In the genomic region with DNA sequence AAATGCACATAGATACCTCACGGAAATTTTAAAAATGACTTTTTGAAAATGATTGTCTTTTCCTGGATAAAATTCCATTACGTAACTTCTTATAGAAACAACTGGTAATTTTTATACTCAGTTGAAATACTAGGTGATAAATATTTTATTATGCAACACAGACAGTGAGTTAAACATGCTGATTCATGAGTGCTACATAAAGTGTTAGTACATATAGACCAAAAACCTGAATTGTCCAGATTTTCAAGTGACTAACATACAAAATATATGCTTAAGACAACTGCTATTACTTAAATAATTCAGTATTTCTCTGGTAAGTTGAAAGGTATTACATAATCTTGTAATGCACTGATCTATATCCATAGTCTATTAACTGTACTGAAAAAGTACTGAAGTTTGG, we compare ENCODE assay signal across 23 cellular contexts. TPM values are rescaled to one million over a fixed set of nuclear protein-coding genes. Genes with fewer than 3 reads are reported as not detected.
"Had no signal": no experiment of that assay in that cellular context is flagged by ENCODE, and none has a peak within 500 bp of the region (broad histone marks: within the 10 kb centered on the region; RNA-seq: fewer than 3 reads in every experiment).

No MANE protein-coding gene starts in this region.

- H3K4me1 Mint-ChIP-seq: naive thymus-derived CD4-positive, alpha-beta T cell; nephron; neural progenitor cell; stimulated activated effector memory CD8-positive, alpha-beta T cell treated with anti-CD3 and anti-CD28 coated beads, Interleukin-12 subunit alpha, Interleukin-12 subunit beta, amount 100 ng/mL, for 72 hours had no signal

- H3K27me3 ChIP-seq: right lobe of liver, tibial nerve, upper lobe of left lung had no signal

- H3K4me3 ChIP-seq: neural progenitor cell, right lobe of liver, thoracic aorta, tibial nerve, upper lobe of left lung had no signal

- H3K4me2 ChIP-seq: neural progenitor cell had no signal

- H3K36me3 ChIP-seq: neural progenitor cell, right lobe of liver, thoracic aorta, tibial nerve, upper lobe of left lung had no signal

- ATAC-seq: effector memory CD8-positive, alpha-beta T cell; left lobe of liver; naive thymus-derived CD4-positive, alpha-beta T cell; right lobe of liver; stimulated activated effector memory CD8-positive, alpha-beta T cell treated with anti-CD3 and anti-CD28 coated beads, Interleukin-12 subunit alpha, Interleukin-12 subunit beta, amount 100 ng/mL, for 72 hours; stimulated activated naive CD8-positive, alpha-beta T cell treated with anti-CD3 and anti-CD28 coated beads, Interleukin-15, Interleukin-2, amounts not matched to agents 100 U/mL and 50 U/mL, for 24 hours had no signal

- FAIRE-seq: keratinocyte had no signal

- H3K9me3 Mint-ChIP-seq: effector memory CD8-positive, alpha-beta T cell; naive thymus-derived CD4-positive, alpha-beta T cell; nephron; neural progenitor cell; stimulated activated effector memory CD8-positive, alpha-beta T cell treated with anti-CD3 and anti-CD28 coated beads, Interleukin-12 subunit alpha, Interleukin-12 subunit beta, amount 100 ng/mL, for 72 hours had no signal

- H3K9me3 ChIP-seq: right lobe of liver, thoracic aorta, tibial nerve, upper lobe of left lung had no signal

- H3K9ac ChIP-seq: neural progenitor cell, parathyroid adenoma had no signal

- H3K4me1 ChIP-seq: neural progenitor cell, parathyroid adenoma, right lobe of liver, tibial nerve, upper lobe of left lung had no signal

- H3K27ac Mint-ChIP-seq: effector memory CD8-positive, alpha-beta T cell; naive thymus-derived CD4-positive, alpha-beta T cell; nephron; neural progenitor cell; progenitor cell of endocrine pancreas; stimulated activated effector memory CD8-positive, alpha-beta T cell treated with anti-CD3 and anti-CD28 coated beads, Interleukin-12 subunit alpha, Interleukin-12 subunit beta, amount 100 ng/mL, for 72 hours had no signal

- H2AFZ ChIP-seq: neural progenitor cell, parathyroid adenoma had no signal

- H3K4me3 Mint-ChIP-seq: effector memory CD8-positive, alpha-beta T cell; naive thymus-derived CD4-positive, alpha-beta T cell; nephron; neural progenitor cell; stimulated activated effector memory CD8-positive, alpha-beta T cell treated with anti-CD3 and anti-CD28 coated beads, Interleukin-12 subunit alpha, Interleukin-12 subunit beta, amount 100 ng/mL, for 72 hours had no signal

- H3K79me2 ChIP-seq: parathyroid adenoma had no signal

- H3K27ac ChIP-seq: neural progenitor cell, parathyroid adenoma, right lobe of liver, thoracic aorta, tibial nerve, upper lobe of left lung had no signal

- H3K36me3 Mint-ChIP-seq: naive thymus-derived CD4-positive, alpha-beta T cell; neural progenitor cell; stimulated activated effector memory CD8-positive, alpha-beta T cell treated with anti-CD3 and anti-CD28 coated beads, Interleukin-12 subunit alpha, Interleukin-12 subunit beta, amount 100 ng/mL, for 72 hours had no signal

- DNase-seq: cerebellar nuclear complex; cortex of kidney; effector memory CD8-positive, alpha-beta T cell; foreskin fibroblast; mesendoderm; midbrain; naive thymus-derived CD4-positive, alpha-beta T cell; right lobe of liver; stimulated activated CD4-positive, alpha-beta T cell treated with anti-CD3 and anti-CD28 coated beads, Interleukin-2, amount 100 ng/mL, for 24 hours; stimulated activated CD4-positive, alpha-beta T cell treated with anti-CD3 and anti-CD28 coated beads, Interleukin-4, amount 100 ng/mL, for 24 hours; stimulated activated naive CD8-positive, alpha-beta T cell treated with anti-CD3 and anti-CD28 coated beads, Interleukin-15, Interleukin-2, amounts not matched to agents 100 U/mL and 50 U/mL, for 24 hours; upper lobe of left lung had no signal

RNA-seq across cellular contexts. Expression of gene PTPRO, which starts 11.9 kb away (rescaled TPM):
- total RNA-seq: dermis microvascular lymphatic vessel endothelial cell, lung microvascular endothelial cell had no signal
